Comparison of ENCODE assay signal across 28 cellular contexts in genomic region chr17:81209141-81209540, GRCh38. TPM values are rescaled to one million over a fixed set of nuclear protein-coding genes. Genes with fewer than 3 reads are reported as not detected.
DNase-seq lines count a peak whose midpoint lies in the region; ATAC-seq and TF ChIP-seq lines count a peak whose summit lies in the region.
"Had no signal": no experiment of that assay in that cellular context is flagged by ENCODE, and none has a peak within 500 bp of the region (broad histone marks: within the 10 kb centered on the region; RNA-seq: fewer than 3 reads in every experiment).

No MANE protein-coding gene starts in this region.

- H3K9me3 Mint-ChIP-seq in CD14-positive monocyte: peaks cover 0 to 2% (median 0%) of the 10 kb centered on the region in 7 donors
- H3K9me3 Mint-ChIP-seq: CD4-positive, alpha-beta memory T cell; CD4-positive, CD25-positive, alpha-beta regulatory T cell; CD8-positive, alpha-beta memory T cell had no signal

- H3K9me3 ChIP-seq in BLaER1 (no peaks in the 10 kb centered on the region), osteoblast (ENCODE audit: low read depth, low read length) (no peaks in the 10 kb centered on the region), upper lobe of right lung (no peaks in the 10 kb centered on the region)
- H3K9me3 ChIP-seq: BE2C; BLaER1 treated with 17β-estradiol and CSF1 and Interleukin-3, amounts not matched to agents 10 nM and 100 nM had no signal

- H3K36me3 ChIP-seq in BLaER1 (peaks cover 18% of the 10 kb centered on the region), osteoblast (ENCODE audit: insufficient read depth, low read length) (no peaks in the 10 kb centered on the region), upper lobe of right lung (no peaks in the 10 kb centered on the region)

- DNase-seq in CD14-positive monocyte (ENCODE audit: low spot score) (peak; percentile 26), RWPE1 (ENCODE audit: low spot score) (no peak), osteoblast (ENCODE audit: insufficient read length, low spot score, missing footprints) (peak; percentile 46), upper lobe of right lung (no peak)
- DNase-seq in effector CD4-positive, alpha-beta T cell: no peak
- DNase-seq: 8988T; ACHN; BE2C; CD4-positive, alpha-beta memory T cell; CD4-positive, CD25-positive, alpha-beta regulatory T cell; CD8-positive, alpha-beta memory T cell; COR-L47; DMS 273 treated with DMSO at 0.1 percent for 48 hours; DMS153; DMS53; DMS79; DND-41; EL; GDM1 had no signal

- ATAC-seq in upper lobe of right lung (no peak), HG02938 (IDR thresholded peaks at IDR 0.05; ENCODE audit: unreplicated experiment) (no peak)
- ATAC-seq: GM12878 had no signal

- H3K36me3 Mint-ChIP-seq in CD14-positive monocyte: peaks cover 11 to 21% of the 10 kb centered on the region in 2 donors
- H3K36me3 Mint-ChIP-seq: CD4-positive, alpha-beta memory T cell; CD4-positive, CD25-positive, alpha-beta regulatory T cell had no signal

- H3K27ac ChIP-seq in BLaER1: 0 out of 2 replicates have a peak overlapping the region, but pooled peaks have one; percentile 4
- peak overlapping the region; percentile 40; the same call in 1 of the 2 replicates for H3K27ac ChIP-seq in RWPE1
- H3K27ac ChIP-seq in osteoblast (ENCODE audit: low read depth, low read length): no peak overlapping the region
- H3K27ac ChIP-seq in upper lobe of right lung: no peak overlapping the region
- H3K27ac ChIP-seq: BLaER1 treated with 17β-estradiol and CSF1 and Interleukin-3, amounts not matched to agents 10 nM and 100 nM; C4-2B had no signal

- TF ChIP-seq CTCF in CD14-positive monocyte (IDR thresholded peaks at IDR 0.05): no peak
- no peak for TF ChIP-seq CTCF in RWPE1 (conservative IDR thresholded peaks at IDR 0.05; ENCODE audit: low read depth)
- TF ChIP-seq CTCF in osteoblast (IDR thresholded peaks at IDR 0.05; ENCODE audit: extremely low read depth, low read depth, low read length): no peak
- TF ChIP-seq CTCF in upper lobe of right lung (IDR thresholded peaks at IDR 0.05): no peak

- no peak overlapping the region for H3K4me2 ChIP-seq in BLaER1
- H3K4me2 ChIP-seq in osteoblast (ENCODE audit: insufficient read depth, low read length): no peak overlapping the region
- H3K4me2 ChIP-seq: BLaER1 treated with 17β-estradiol and CSF1 and Interleukin-3, amounts not matched to agents 10 nM and 100 nM had no signal

- no peak overlapping the region for H3K9ac ChIP-seq in BLaER1
- H3K9ac ChIP-seq: BLaER1 treated with 17β-estradiol and CSF1 and Interleukin-3, amounts not matched to agents 10 nM and 100 nM had no signal

- no peaks in the 10 kb centered on the region for H3K27me3 ChIP-seq in BLaER1
- no peaks in the 10 kb centered on the region for H3K27me3 ChIP-seq in osteoblast (ENCODE audit: insufficient read depth, low read length)
- H3K27me3 ChIP-seq in upper lobe of right lung: no peaks in the 10 kb centered on the region
- H3K27me3 ChIP-seq: BE2C; BLaER1 treated with 17β-estradiol and CSF1 and Interleukin-3, amounts not matched to agents 10 nM and 100 nM had no signal

- H2AFZ ChIP-seq in osteoblast (ENCODE audit: low read length): no peak overlapping the region

- H3K79me2 ChIP-seq in osteoblast (ENCODE audit: insufficient read depth, low read length): no peaks in the 10 kb centered on the region

- H4K20me1 ChIP-seq in BLaER1 (peaks cover 74% of the 10 kb centered on the region), osteoblast (ENCODE audit: insufficient read depth, low read length) (peaks cover 4% of the 10 kb centered on the region)

- H3K4me3 ChIP-seq in BLaER1 (no peak overlapping the region), osteoblast (ENCODE audit: insufficient read depth, low read length) (no peak overlapping the region), upper lobe of right lung (no peak overlapping the region)
- H3K4me3 ChIP-seq: BLaER1 treated with 17β-estradiol and CSF1 and Interleukin-3, amounts not matched to agents 10 nM and 100 nM; GM12878 had no signal

- H3K4me1 ChIP-seq in BLaER1 (peaks cover 74% of the 10 kb centered on the region), osteoblast (ENCODE audit: insufficient read depth, low read length) (peaks cover 10% of the 10 kb centered on the region), upper lobe of right lung (no peaks in the 10 kb centered on the region)
- H3K4me1 ChIP-seq: BE2C had no signal

- peaks cover 2 to 5% (median 2%) of the 10 kb centered on the region in 3 donors for H3K27me3 Mint-ChIP-seq in CD14-positive monocyte (ENCODE audit: low read depth in 3 of 3)
- H3K27me3 Mint-ChIP-seq: CD4-positive, alpha-beta memory T cell; CD4-positive, CD25-positive, alpha-beta regulatory T cell; CD8-positive, alpha-beta memory T cell had no signal

- CTCF ChIA-PET in RWPE1 (lab: Yijun Ruan, JAX): no interaction called here

- H3K4me3 Mint-ChIP-seq in CD14-positive monocyte: no peak overlapping the region
- H3K4me3 Mint-ChIP-seq: CD4-positive, alpha-beta memory T cell; CD8-positive, alpha-beta memory T cell had no signal

- H3K4me1 Mint-ChIP-seq in CD14-positive monocyte: peaks cover 7% of the 10 kb centered on the region
- H3K4me1 Mint-ChIP-seq: CD8-positive, alpha-beta memory T cell had no signal

- POLR2A ChIA-PET in RWPE1 (lab: Yijun Ruan, JAX; ENCODE audit: low non-redundant PET): no interaction called here

- H3K27ac Mint-ChIP-seq in CD14-positive monocyte: peak overlapping the region in 1 of 7 donors; percentile 36
- H3K27ac Mint-ChIP-seq: CD4-positive, alpha-beta memory T cell; CD4-positive, CD25-positive, alpha-beta regulatory T cell; CD8-positive, alpha-beta memory T cell had no signal

- intact Hi-C loops in CD14-positive monocyte (cut with micrococcal nuclease) (no loop called here), upper lobe of right lung (cut with DNase I) (no loop called here)

RNA-seq across cellular contexts. Expression of gene CEP131, which starts 13.6 kb away (rescaled TPM):
- polyA plus RNA-seq in CD14-positive monocyte: 1 to 10 TPM in 1 of 2 donors, under 1 TPM in 1; 0.69 to 1.0 TPM
- total RNA-seq in osteoblast (7.7 and 8.7 TPM in 2 replicates), upper lobe of right lung (7.5 TPM)

RNA-seq across cellular contexts. Expression of gene TEPSIN, which starts 29.7 kb away (rescaled TPM):
- polyA plus RNA-seq in CD14-positive monocyte: 1 to 10 TPM; 3.4 to 4.5 TPM
- total RNA-seq in osteoblast: 16.6 and 18.0 TPM in 2 replicates
- total RNA-seq in upper lobe of right lung: 40.2 TPM

RNA-seq across cellular contexts. Expression of gene NDUFAF8, which starts 30.0 kb away (rescaled TPM):
- polyA plus RNA-seq in CD14-positive monocyte: 10 to 100 TPM; 41.0 to 61.3 TPM
- total RNA-seq in osteoblast (19.9 and 28.0 TPM in 2 replicates), upper lobe of right lung (32.6 TPM)

RNA-seq across cellular contexts. Expression of gene AATK, which starts 43.1 kb away (rescaled TPM):
- 1 to 10 TPM in 1 of 2 donors, under 1 TPM in 1; 0.93 to 2.0 TPM for polyA plus RNA-seq in CD14-positive monocyte
- total RNA-seq in osteoblast: under 0.01 TPM in 1 of 2 replicates, not detected in the other
- total RNA-seq in upper lobe of right lung: 72.5 TPM
- total RNA-seq: CD4-positive, CD25-positive, alpha-beta regulatory T cell; GM12878 had no signal
- polyA plus RNA-seq: CD8-positive, alpha-beta memory T cell had no signal

RNA-seq across cellular contexts. Expression of gene PVALEF, which starts 43.8 kb away (rescaled TPM):
- not detected for polyA plus RNA-seq in CD14-positive monocyte
- total RNA-seq in osteoblast (not detected in 2 replicates), upper lobe of right lung (not detected)
- total RNA-seq: A673; CD4-positive, alpha-beta memory T cell; CD4-positive, CD25-positive, alpha-beta regulatory T cell; CD8-positive, alpha-beta memory T cell; Daoy; G401; GM12878 had no signal
- polyA plus RNA-seq: AG04450; CD4-positive, alpha-beta memory T cell; CD4-positive, CD25-positive, alpha-beta regulatory T cell; CD8-positive, alpha-beta memory T cell; GM12878 had no signal

Comparison
In these comparisons a context has a peak if more than half of its experiments do, and no peak if none do; other contexts are left out.
1. H3K27ac ChIP-seq: peak in BLaER1 (single experiment) and RWPE1 (single experiment); none in osteoblast (single experiment) and upper lobe of right lung (single experiment).
2. DNase-seq: peak in CD14-positive monocyte (single experiment) and osteoblast (single experiment); none in RWPE1 (single experiment), upper lobe of right lung (single experiment) and effector CD4-positive, alpha-beta T cell (single experiment).